8 cellular contexts compared by ENCODE assay signal in the genomic region with DNA sequence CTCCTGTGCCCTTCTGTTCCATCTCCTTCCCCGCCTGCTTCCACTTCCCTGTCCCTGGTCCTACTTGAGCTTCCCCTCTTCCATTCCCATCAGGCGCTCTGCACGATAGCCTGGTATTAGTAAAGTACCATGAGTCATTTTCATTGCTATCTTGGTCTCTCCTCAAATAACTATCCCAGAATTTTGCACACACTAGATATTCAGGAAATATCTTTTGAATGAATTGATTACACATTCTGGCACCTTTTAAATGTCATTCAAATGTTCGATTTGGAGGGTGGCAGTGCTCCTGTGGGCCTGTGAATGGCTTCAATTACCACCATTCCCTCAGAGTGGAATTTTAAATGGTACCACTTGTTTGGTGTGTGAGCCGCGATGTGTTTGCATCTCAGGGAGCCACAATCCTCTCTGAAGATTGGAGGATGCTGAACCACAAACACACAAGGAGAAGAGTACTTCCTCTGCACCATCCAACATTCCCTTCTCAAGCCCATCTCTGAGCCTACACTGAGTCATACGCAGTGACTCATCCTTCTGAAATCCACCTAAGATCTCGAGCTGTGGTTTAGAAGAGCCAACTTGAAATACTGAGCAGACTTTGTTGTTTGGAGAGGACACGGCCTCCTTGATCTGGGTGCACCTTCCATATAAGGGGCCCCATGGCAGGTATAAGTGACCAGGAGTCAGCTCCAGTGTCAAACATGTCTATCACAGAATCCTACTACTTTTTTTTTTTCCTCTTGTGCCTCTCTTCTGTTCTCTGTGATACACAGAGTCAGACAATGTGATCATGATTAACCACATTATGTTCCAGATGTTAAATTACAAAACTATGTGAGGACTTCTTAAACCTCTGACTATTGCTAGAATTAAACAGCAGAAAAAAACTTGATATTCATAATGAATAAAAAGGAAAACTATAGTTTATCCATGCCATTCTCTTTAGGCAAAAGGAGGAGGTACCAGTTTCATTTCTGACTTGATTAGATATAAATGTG.
DNase-seq lines count a peak whose midpoint lies in the region; ATAC-seq and TF ChIP-seq lines count a peak whose summit lies in the region.

No MANE protein-coding gene starts in this region.

- no peaks in the 10 kb centered on the region for H3K4me1 ChIP-seq in Caco-2

- ATAC-seq in HG02870 (IDR thresholded peaks at IDR 0.05; ENCODE audit: unreplicated experiment) (no peak), GM19328 (IDR thresholded peaks at IDR 0.05; ENCODE audit: unreplicated experiment) (no peak)

- peak; percentile 10 to 59 for DNase-seq in Caco-2
- DNase-seq in NCI-H226: peak; percentile 100
- peak; percentile 99 for DNase-seq in choroid plexus epithelial cell (ENCODE audit: low read depth)
- DNase-seq in osteocyte (ENCODE audit: extremely low spot score, unreplicated experiment): no peak
- DNase-seq in activated CD4-positive, alpha-beta T cell treated with anti-CD3 and anti-CD28 coated beads, Interleukin-2, amount 50 U/mL, for 48 hours: no peak
- no peak for DNase-seq in CD14-positive monocyte (ENCODE audit: low spot score)

- no peak overlapping the region for H3K4me3 ChIP-seq in Caco-2 (ENCODE audit: low read depth, low read length)
- H3K4me3 ChIP-seq in choroid plexus epithelial cell (ENCODE audit: low read depth, low read length): no peak overlapping the region

- H3K4me3 Mint-ChIP-seq in Caco-2 (ENCODE audit: unreplicated experiment): no peak overlapping the region
- H3K4me3 Mint-ChIP-seq in osteocyte (ENCODE audit: unreplicated experiment): no peak overlapping the region
- H3K4me3 Mint-ChIP-seq in CD14-positive monocyte: no peak overlapping the region

- POLR2A ChIA-PET in Caco-2 (lab: Charles Lee): no interaction called here

- no peaks in the 10 kb centered on the region for H3K9me3 Mint-ChIP-seq in Caco-2 (ENCODE audit: unreplicated experiment)
- H3K9me3 Mint-ChIP-seq in osteocyte (ENCODE audit: unreplicated experiment): no peaks in the 10 kb centered on the region
- peaks cover 2 to 10% (median 5%) of the 10 kb centered on the region in 7 donors for H3K9me3 Mint-ChIP-seq in CD14-positive monocyte

- H3K9me3 ChIP-seq in Caco-2: no peaks in the 10 kb centered on the region

- CTCF ChIA-PET in Caco-2 (lab: Charles Lee): no interaction called here

- BruUV-seq in Caco-2 (replicated peaks; lab: Mats Ljungman, UMichigan): no TSS peak

- H3K27ac Mint-ChIP-seq in Caco-2 (ENCODE audit: unreplicated experiment): no peak overlapping the region
- H3K27ac Mint-ChIP-seq in osteocyte (ENCODE audit: unreplicated experiment): peak overlapping the region; percentile 69
- H3K27ac Mint-ChIP-seq in CD14-positive monocyte: no peak overlapping the region

- TF ChIP-seq CTCF in Caco-2 (IDR thresholded peaks at IDR 0.05; ENCODE audit: insufficient read depth in 1 of 2, low read depth in 1 of 2, low read length in 1 of 2, severe bottlenecking in 1 of 2, unreplicated experiment in 1 of 2) (no peak), choroid plexus epithelial cell (conservative IDR thresholded peaks at IDR 0.05; ENCODE audit: low read depth, low read length) (no peak), osteocyte (IDR thresholded peaks at IDR 0.05) (no peak), CD14-positive monocyte (IDR thresholded peaks at IDR 0.05) (no peak)

- intact Hi-C loops in Caco-2 (cut with micrococcal nuclease; ENCODE audit: unreplicated experiment): no loop called here
- intact Hi-C loops in CD14-positive monocyte (cut with micrococcal nuclease): no loop called here

- H3K4me1 Mint-ChIP-seq in Caco-2 (ENCODE audit: low read depth, unreplicated experiment): peaks cover 8% of the 10 kb centered on the region
- peaks cover 16% of the 10 kb centered on the region for H3K4me1 Mint-ChIP-seq in osteocyte (ENCODE audit: unreplicated experiment)
- H3K4me1 Mint-ChIP-seq in CD14-positive monocyte: no peaks in the 10 kb centered on the region

- H3K36me3 ChIP-seq in Caco-2 (ENCODE audit: control insufficient read depth, insufficient read depth, low read length): no peaks in the 10 kb centered on the region

- H3K27me3 Mint-ChIP-seq in Caco-2 (ENCODE audit: insufficient read depth, unreplicated experiment) (no peaks in the 10 kb centered on the region), osteocyte (ENCODE audit: unreplicated experiment) (no peaks in the 10 kb centered on the region), CD14-positive monocyte (ENCODE audit: low read depth in 3 of 3) (peaks cover 0 to 2% (median 0%) of the 10 kb centered on the region in 3 donors)

- H3K36me3 Mint-ChIP-seq in Caco-2 (ENCODE audit: insufficient read depth, unreplicated experiment) (no peaks in the 10 kb centered on the region), osteocyte (ENCODE audit: unreplicated experiment) (peaks cover 3% of the 10 kb centered on the region), CD14-positive monocyte (no peaks in the 10 kb centered on the region)

- H3K27me3 ChIP-seq in Caco-2 (replicated peaks; ENCODE audit: control insufficient read depth, insufficient read depth, low read length): no peaks in the 10 kb centered on the region

Comparison
In these comparisons a context has a peak if more than half of its experiments do, and no peak if none do; other contexts are left out.
1. DNase-seq: peak in Caco-2 (2 of 2), NCI-H226 (single experiment) and choroid plexus epithelial cell (single experiment); none in osteocyte (single experiment), activated CD4-positive, alpha-beta T cell treated with anti-CD3 and anti-CD28 coated beads, Interleukin-2, amount 50 U/mL, for 48 hours (0 of 2) and CD14-positive monocyte (single experiment).